ENCODE assay signal across 2 cellular contexts in genomic region chr1:40351124-40351523, GRCh38.
TF ChIP-seq lines count a peak whose summit lies in the region.

No MANE protein-coding gene starts in this region.

TF ChIP-seq in IMR-90, 13 proteins besides CTCF, POLR2A, EP300 and RAD21:
- no peak for TF ChIP-seq MAFK (IDR thresholded peaks at IDR 0.05; ENCODE audit: low read depth, low read length)
- TF ChIP-seq FOS (IDR thresholded peaks at IDR 0.05; ENCODE audit: low read depth, low read length) = no peak
- no peak for TF ChIP-seq NFE2L2 (IDR thresholded peaks at IDR 0.05; ENCODE audit: low read depth, low read length)
- no peak for TF ChIP-seq MXI1 (IDR thresholded peaks at IDR 0.05; ENCODE audit: borderline replicate concordance, low read depth, low read length)
- no peak for TF ChIP-seq RFX5 (IDR thresholded peaks at IDR 0.05; ENCODE audit: low read depth, low read length)
- no peak for TF ChIP-seq SMC3 (IDR thresholded peaks at IDR 0.05; ENCODE audit: low read depth, low read length)

TF ChIP-seq in WTC11, 78 proteins besides CTCF, POLR2A, EP300 and RAD21:
- TF ChIP-seq, protein P1, sequence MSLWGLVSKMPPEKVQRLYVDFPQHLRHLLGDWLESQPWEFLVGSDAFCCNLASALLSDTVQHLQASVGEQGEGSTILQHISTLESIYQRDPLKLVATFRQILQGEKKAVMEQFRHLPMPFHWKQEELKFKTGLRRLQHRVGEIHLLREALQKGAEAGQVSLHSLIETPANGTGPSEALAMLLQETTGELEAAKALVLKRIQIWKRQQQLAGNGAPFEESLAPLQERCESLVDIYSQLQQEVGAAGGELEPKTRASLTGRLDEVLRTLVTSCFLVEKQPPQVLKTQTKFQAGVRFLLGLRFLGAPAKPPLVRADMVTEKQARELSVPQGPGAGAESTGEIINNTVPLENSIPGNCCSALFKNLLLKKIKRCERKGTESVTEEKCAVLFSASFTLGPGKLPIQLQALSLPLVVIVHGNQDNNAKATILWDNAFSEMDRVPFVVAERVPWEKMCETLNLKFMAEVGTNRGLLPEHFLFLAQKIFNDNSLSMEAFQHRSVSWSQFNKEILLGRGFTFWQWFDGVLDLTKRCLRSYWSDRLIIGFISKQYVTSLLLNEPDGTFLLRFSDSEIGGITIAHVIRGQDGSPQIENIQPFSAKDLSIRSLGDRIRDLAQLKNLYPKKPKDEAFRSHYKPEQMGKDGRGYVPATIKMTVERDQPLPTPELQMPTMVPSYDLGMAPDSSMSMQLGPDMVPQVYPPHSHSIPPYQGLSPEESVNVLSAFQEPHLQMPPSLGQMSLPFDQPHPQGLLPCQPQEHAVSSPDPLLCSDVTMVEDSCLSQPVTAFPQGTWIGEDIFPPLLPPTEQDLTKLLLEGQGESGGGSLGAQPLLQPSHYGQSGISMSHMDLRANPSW (CRISPR knock-in tag; conservative IDR thresholded peaks at IDR 0.05; ENCODE audit: low read depth) = no peak
- no peak for TF ChIP-seq FOXP1 (CRISPR knock-in tag; IDR thresholded peaks at IDR 0.05; ENCODE audit: borderline replicate concordance)
- no peak for TF ChIP-seq GRHL2 (CRISPR knock-in tag; IDR thresholded peaks at IDR 0.05; ENCODE audit: insufficient replicate concordance, severe bottlenecking)
- TF ChIP-seq, protein P2, sequence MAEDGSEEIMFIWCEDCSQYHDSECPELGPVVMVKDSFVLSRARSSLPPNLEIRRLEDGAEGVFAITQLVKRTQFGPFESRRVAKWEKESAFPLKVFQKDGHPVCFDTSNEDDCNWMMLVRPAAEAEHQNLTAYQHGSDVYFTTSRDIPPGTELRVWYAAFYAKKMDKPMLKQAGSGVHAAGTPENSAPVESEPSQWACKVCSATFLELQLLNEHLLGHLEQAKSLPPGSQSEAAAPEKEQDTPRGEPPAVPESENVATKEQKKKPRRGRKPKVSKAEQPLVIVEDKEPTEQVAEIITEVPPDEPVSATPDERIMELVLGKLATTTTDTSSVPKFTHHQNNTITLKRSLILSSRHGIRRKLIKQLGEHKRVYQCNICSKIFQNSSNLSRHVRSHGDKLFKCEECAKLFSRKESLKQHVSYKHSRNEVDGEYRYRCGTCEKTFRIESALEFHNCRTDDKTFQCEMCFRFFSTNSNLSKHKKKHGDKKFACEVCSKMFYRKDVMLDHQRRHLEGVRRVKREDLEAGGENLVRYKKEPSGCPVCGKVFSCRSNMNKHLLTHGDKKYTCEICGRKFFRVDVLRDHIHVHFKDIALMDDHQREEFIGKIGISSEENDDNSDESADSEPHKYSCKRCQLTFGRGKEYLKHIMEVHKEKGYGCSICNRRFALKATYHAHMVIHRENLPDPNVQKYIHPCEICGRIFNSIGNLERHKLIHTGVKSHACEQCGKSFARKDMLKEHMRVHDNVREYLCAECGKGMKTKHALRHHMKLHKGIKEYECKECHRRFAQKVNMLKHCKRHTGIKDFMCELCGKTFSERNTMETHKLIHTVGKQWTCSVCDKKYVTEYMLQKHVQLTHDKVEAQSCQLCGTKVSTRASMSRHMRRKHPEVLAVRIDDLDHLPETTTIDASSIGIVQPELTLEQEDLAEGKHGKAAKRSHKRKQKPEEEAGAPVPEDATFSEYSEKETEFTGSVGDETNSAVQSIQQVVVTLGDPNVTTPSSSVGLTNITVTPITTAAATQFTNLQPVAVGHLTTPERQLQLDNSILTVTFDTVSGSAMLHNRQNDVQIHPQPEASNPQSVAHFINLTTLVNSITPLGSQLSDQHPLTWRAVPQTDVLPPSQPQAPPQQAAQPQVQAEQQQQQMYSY (CRISPR knock-in tag; IDR thresholded peaks at IDR 0.05) = no peak
- no peak for TF ChIP-seq NFE2L1 (CRISPR knock-in tag; IDR thresholded peaks at IDR 0.05)
- TF ChIP-seq, protein P3, sequence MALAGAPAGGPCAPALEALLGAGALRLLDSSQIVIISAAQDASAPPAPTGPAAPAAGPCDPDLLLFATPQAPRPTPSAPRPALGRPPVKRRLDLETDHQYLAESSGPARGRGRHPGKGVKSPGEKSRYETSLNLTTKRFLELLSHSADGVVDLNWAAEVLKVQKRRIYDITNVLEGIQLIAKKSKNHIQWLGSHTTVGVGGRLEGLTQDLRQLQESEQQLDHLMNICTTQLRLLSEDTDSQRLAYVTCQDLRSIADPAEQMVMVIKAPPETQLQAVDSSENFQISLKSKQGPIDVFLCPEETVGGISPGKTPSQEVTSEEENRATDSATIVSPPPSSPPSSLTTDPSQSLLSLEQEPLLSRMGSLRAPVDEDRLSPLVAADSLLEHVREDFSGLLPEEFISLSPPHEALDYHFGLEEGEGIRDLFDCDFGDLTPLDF (CRISPR knock-in tag; IDR thresholded peaks at IDR 0.05) = no peak
- TF ChIP-seq E2F4 (CRISPR knock-in tag; IDR thresholded peaks at IDR 0.05; ENCODE audit: borderline replicate concordance, low read depth) = no peak
- no peak for TF ChIP-seq TCF7 (CRISPR knock-in tag; IDR thresholded peaks at IDR 0.05; ENCODE audit: low read depth)
- TF ChIP-seq AR (CRISPR knock-in tag; IDR thresholded peaks at IDR 0.05) = no peak
TF ChIP-seq in WTC11: peak in this region for 0.
